Comparison of ENCODE assay signal across 17 cellular contexts in genomic region chr18:61546598-61546997, GRCh38.
A peak's percentile ranks its signal among the peaks of the same experiment; 100 is the strongest.
DNase-seq lines count a peak whose midpoint lies in the region; TF ChIP-seq lines count a peak whose summit lies in the region.
"Had no signal": no experiment of that assay in that cellular context is flagged by ENCODE, and none has a peak within 500 bp of the region (broad histone marks: within the 10 kb centered on the region; RNA-seq: fewer than 3 reads in every experiment).

No MANE protein-coding gene starts in this region.

- H3K4me3 Mint-ChIP-seq in type B pancreatic cell, result no peak overlapping the region
- H3K4me3 Mint-ChIP-seq: activated CD8-positive, alpha-beta memory T cell treated with anti-CD3 and anti-CD28 coated beads, Interleukin-2, amount 10 ng/mL, durations not matched to agents 7 days and 5 days; activated naive CD8-positive, alpha-beta T cell; B cell; neural progenitor cell had no signal

- H3K27ac ChIP-seq in adrenal gland, result peak overlapping the region in 3 of 5 donors; percentile 51 to 79 (median 67)
- H3K27ac ChIP-seq in effector memory CD4-positive, alpha-beta T cell (ENCODE audit: insufficient read depth, low read length, poor library complexity, severe bottlenecking), result no peak overlapping the region
- H3K27ac ChIP-seq: left lung, neural progenitor cell had no signal

- H3K36me3 ChIP-seq in adrenal gland (replicated peaks in 1 of 2), result no peaks in the 10 kb centered on the region
- H3K36me3 ChIP-seq in effector memory CD4-positive, alpha-beta T cell (ENCODE audit: control insufficient read depth, insufficient read depth, low read length), result no peaks in the 10 kb centered on the region
- H3K36me3 ChIP-seq: left lung, neural progenitor cell, uterus had no signal

- intact Hi-C loops in adrenal gland (cut with DNase I), result no loop called here

- H3K27me3 ChIP-seq in adrenal gland, result no peaks in the 10 kb centered on the region
- peaks cover 3% of the 10 kb centered on the region for H3K27me3 ChIP-seq in effector memory CD4-positive, alpha-beta T cell (replicated peaks; ENCODE audit: control insufficient read depth, insufficient read depth, low read length, poor library complexity, severe bottlenecking)
- H3K27me3 ChIP-seq: left lung, neural progenitor cell, uterus had no signal

- in situ Hi-C loops in ACHN (cut with HindIII; ENCODE audit: low pct_ligation_motif_present, low pct_unique_long_range_greater_than_20kb, low sequenced_read_pairs), result no loop called here

- no peak overlapping the region for H3K27ac Mint-ChIP-seq in type B pancreatic cell
- H3K27ac Mint-ChIP-seq: activated CD8-positive, alpha-beta memory T cell treated with anti-CD3 and anti-CD28 coated beads, Interleukin-2, amount 10 ng/mL, durations not matched to agents 7 days and 5 days; activated naive CD8-positive, alpha-beta T cell; B cell; neural progenitor cell had no signal

- no peaks in the 10 kb centered on the region for H3K36me3 Mint-ChIP-seq in type B pancreatic cell
- H3K36me3 Mint-ChIP-seq: activated CD8-positive, alpha-beta memory T cell treated with anti-CD3 and anti-CD28 coated beads, Interleukin-2, amount 10 ng/mL, durations not matched to agents 7 days and 5 days; activated naive CD8-positive, alpha-beta T cell had no signal

- DNase-seq in ACHN (peak; percentile 31), HFF-Myc (ENCODE audit: extremely low read depth, low read depth) (peak; percentile 75), adrenal gland (peak in 5 of 7 donors; percentile 44 to 68 (median 63)), foreskin melanocyte (peak; percentile 18), type B pancreatic cell (ENCODE audit: extremely low spot score, unreplicated experiment) (no peak), NCI-H510A treated with DMSO at 0.1 percent for 48 hours (lab: John Stamatoyannopoulos, UW) (no peak)
- no peak for DNase-seq in effector memory CD4-positive, alpha-beta T cell
- no peak for DNase-seq in stimulated activated CD4-positive, alpha-beta T cell treated with anti-CD3 and anti-CD28 coated beads, Interleukin-1b, Interleukin-23, amount 100 ng/mL, for 48 hours
- DNase-seq: activated CD8-positive, alpha-beta memory T cell treated with anti-CD3 and anti-CD28 coated beads, Interleukin-2, amount 10 ng/mL, durations not matched to agents 7 days and 5 days; left lung; MM.1S; NCI-H524 treated with DMSO at 0.1 percent for 48 hours; SHP77; uterus had no signal

- H3K4me1 Mint-ChIP-seq in type B pancreatic cell (ENCODE audit: unreplicated experiment), result peaks cover 27% of the 10 kb centered on the region
- H3K4me1 Mint-ChIP-seq: activated CD8-positive, alpha-beta memory T cell treated with anti-CD3 and anti-CD28 coated beads, Interleukin-2, amount 10 ng/mL, durations not matched to agents 7 days and 5 days; B cell had no signal

- TF ChIP-seq CTCF in HFF-Myc (IDR thresholded peaks at IDR 0.05; ENCODE audit: low read depth, low read length, missing control alignments) (no peak), adrenal gland (IDR thresholded peaks at IDR 0.05) (no peak), type B pancreatic cell (conservative IDR thresholded peaks at IDR 0.05) (no peak)

- no peak for TF ChIP-seq POLR2A in adrenal gland (IDR thresholded peaks at IDR 0.05)

- WGBS in adrenal gland, 4 donors, result 6 to 19% (median 14%) methylated on average over 3 of the region's 3 CpGs

- no peaks in the 10 kb centered on the region for H3K27me3 Mint-ChIP-seq in type B pancreatic cell
- H3K27me3 Mint-ChIP-seq: activated CD8-positive, alpha-beta memory T cell treated with anti-CD3 and anti-CD28 coated beads, Interleukin-2, amount 10 ng/mL, durations not matched to agents 7 days and 5 days; activated naive CD8-positive, alpha-beta T cell had no signal

- no peaks in the 10 kb centered on the region for H3K9me3 ChIP-seq in adrenal gland (replicated peaks in 1 of 3)
- H3K9me3 ChIP-seq in effector memory CD4-positive, alpha-beta T cell (ENCODE audit: control insufficient read depth, low read length), result no peaks in the 10 kb centered on the region
- H3K9me3 ChIP-seq: left lung, uterus had no signal

- H3K4me1 ChIP-seq in adrenal gland (replicated peaks in 1 of 2), result peaks cover 7 to 21% of the 10 kb centered on the region in 2 donors
- no peaks in the 10 kb centered on the region for H3K4me1 ChIP-seq in effector memory CD4-positive, alpha-beta T cell (ENCODE audit: control insufficient read depth, insufficient read depth, low read length, poor library complexity, severe bottlenecking)
- H3K4me1 ChIP-seq: left lung, neural progenitor cell had no signal

- H3K4me3 ChIP-seq in HFF-Myc (replicated peaks; ENCODE audit: low read depth, low read length) (no peak overlapping the region), adrenal gland (no peak overlapping the region)
- H3K4me3 ChIP-seq in effector memory CD4-positive, alpha-beta T cell (ENCODE audit: insufficient read depth, low read depth, low read length, poor library complexity, severe bottlenecking), result no peak overlapping the region
- H3K4me3 ChIP-seq: left lung, neural progenitor cell, uterus had no signal

- H3K9me3 Mint-ChIP-seq in type B pancreatic cell, result peaks cover 6% of the 10 kb centered on the region
- H3K9me3 Mint-ChIP-seq: neural progenitor cell had no signal

Comparison
In these comparisons a context has a peak if more than half of its experiments do, and no peak if none do; other contexts are left out.
1. DNase-seq: peak in ACHN (single experiment), HFF-Myc (single experiment), adrenal gland (5 of 7) and foreskin melanocyte (single experiment); none in type B pancreatic cell (single experiment), NCI-H510A treated with DMSO at 0.1 percent for 48 hours (single experiment), effector memory CD4-positive, alpha-beta T cell (0 of 3) and stimulated activated CD4-positive, alpha-beta T cell treated with anti-CD3 and anti-CD28 coated beads, Interleukin-1b, Interleukin-23, amount 100 ng/mL, for 48 hours (single experiment).